ENCODE assay signal across 15 cellular contexts in genomic region chr9:126842977-126843799, GRCh38. TPM values are rescaled to one million over a fixed set of nuclear protein-coding genes. Genes with fewer than 3 reads are reported as not detected.
DNase-seq lines count a peak whose midpoint lies in the region; ATAC-seq, FAIRE-seq and TF ChIP-seq lines count a peak whose summit lies in the region.
"Had no signal": no experiment of that assay in that cellular context is flagged by ENCODE, and none has a peak within 500 bp of the region (broad histone marks: within the 10 kb centered on the region; RNA-seq: fewer than 3 reads in every experiment).

No MANE protein-coding gene starts in this region.

- H3K9me3 ChIP-seq in heart left ventricle (no peaks in the 10 kb centered on the region), right atrium auricular region (no peaks in the 10 kb centered on the region), testis (no peaks in the 10 kb centered on the region), small intestine (ENCODE audit: control insufficient read depth, low read depth) (no peaks in the 10 kb centered on the region)
- H3K9me3 ChIP-seq: left lung, tibial nerve had no signal

- WGBS in heart left ventricle, 4 donors, result 74 to 80% (median 75%) methylated on average over 10 of the region's 10 CpGs
- 65 to 66% methylated on average over 10 of the region's 10 CpGs for WGBS in testis, 2 donors
- WGBS in small intestine, 3 donors, result 77 to 81% (median 80%) methylated on average over 10 of the region's 10 CpGs

- DNase-seq in heart left ventricle (no peak), right atrium auricular region (ENCODE audit: low spot score) (no peak), amygdala (lab: John Stamatoyannopoulos, UW) (peak in 34 of 56 donors; percentile 25 to 78 (median 52)), medulla oblongata (ENCODE audit: extremely low spot score) (peak; percentile 87), testis (peak; percentile 38), GM10248 (ENCODE audit: extremely low spot score) (no peak), small intestine (no peak)
- DNase-seq: activated CD4-positive, alpha-beta T cell treated with anti-CD3 and anti-CD28 coated beads, Interleukin-2, amount 50 U/mL, for 4 hours; activated naive CD4-positive, alpha-beta T cell treated with anti-CD3 and anti-CD28 coated beads, Interleukin-2, amount 50 U/mL, for 16 hours; DMS79 treated with DMSO at 0.1 percent for 48 hours; left lung; MM.1S had no signal

- ATAC-seq in heart left ventricle (peak in 3 of 4 donors; percentile 42 to 68 (median 54)), GM21528 (IDR thresholded peaks at IDR 0.05; ENCODE audit: low FRiP score, unreplicated experiment) (no peak)
- ATAC-seq: left lung had no signal

- H3K27ac ChIP-seq in heart left ventricle (no peak overlapping the region), right atrium auricular region (peak overlapping the region in 1 of 2 donors; percentile 7), testis (no peak overlapping the region), small intestine (ENCODE audit: low read depth in 1 of 2, low read length in 1 of 2) (no peak overlapping the region)
- H3K27ac ChIP-seq: HL-60, left lung, tibial nerve had no signal

- FAIRE-seq in small intestine (lab: Jason Lieb, UNC), result no peak

- H3K27me3 ChIP-seq in heart left ventricle, result no peaks in the 10 kb centered on the region
- no peaks in the 10 kb centered on the region for H3K27me3 ChIP-seq in right atrium auricular region
- no peaks in the 10 kb centered on the region for H3K27me3 ChIP-seq in testis
- no peaks in the 10 kb centered on the region for H3K27me3 ChIP-seq in small intestine (ENCODE audit: control insufficient read depth in 2 of 2, insufficient read depth in 2 of 2, low read length in 2 of 2)
- H3K27me3 ChIP-seq: left lung, tibial nerve had no signal

- no peak for TF ChIP-seq POLR2A in heart left ventricle (IDR thresholded peaks at IDR 0.05)
- TF ChIP-seq POLR2A in testis (IDR thresholded peaks at IDR 0.05), result no peak

- no peak overlapping the region for H3K4me3 ChIP-seq in heart left ventricle
- H3K4me3 ChIP-seq in right atrium auricular region, result no peak overlapping the region
- no peak overlapping the region for H3K4me3 ChIP-seq in testis
- no peak overlapping the region for H3K4me3 ChIP-seq in small intestine (ENCODE audit: low read depth in 1 of 2, low read length in 2 of 2)
- H3K4me3 ChIP-seq: left lung, tibial nerve had no signal

- no peak for TF ChIP-seq CTCF in heart left ventricle (IDR thresholded peaks at IDR 0.05)
- no peak for TF ChIP-seq CTCF in right atrium auricular region (IDR thresholded peaks at IDR 0.05)
- no peak for TF ChIP-seq CTCF in testis (IDR thresholded peaks at IDR 0.05)
- TF ChIP-seq CTCF in GM10248 (IDR thresholded peaks at IDR 0.05; ENCODE audit: control extremely low read depth, extremely low read depth, low read depth, missing control alignments), result no peak

- CTCF ChIA-PET in GM10248 (lab: Yijun Ruan, JAX), result interaction anchor here (1.0 to 4.2 kb wide), 5 partner anchors 10 to 21 kb away, joined by 4 to 21 read pairs (median 5); partner anchors contain the start of gene ZBTB34

- intact Hi-C loops in heart left ventricle (cut with DNase I) (no loop called here), testis (cut with DNase I; ENCODE audit: low total_unique reads) (no loop called here)

- POLR2A ChIA-PET in GM10248 (lab: Yijun Ruan, JAX), result interaction anchor here (0.5 to 0.7 kb wide), 2 partner anchors 12 to 1260 kb away, joined by 3 to 4 read pairs; no protein-coding TSS in a partner anchor

- H3K36me3 ChIP-seq in heart left ventricle (peaks cover 0 to 22% (median 11%) of the 10 kb centered on the region in 9 donors), right atrium auricular region (no peaks in the 10 kb centered on the region), testis (ENCODE audit: low read depth, missing control alignments) (no peaks in the 10 kb centered on the region), small intestine (ENCODE audit: control insufficient read depth in 2 of 2, insufficient read depth in 2 of 2, low read length in 2 of 2) (peaks cover 0 to 3% of the 10 kb centered on the region in 2 donors)

- peaks cover 0 to 24% (median 6%) of the 10 kb centered on the region in 12 donors for H3K4me1 ChIP-seq in heart left ventricle
- H3K4me1 ChIP-seq in right atrium auricular region, result peaks cover 0 to 20% of the 10 kb centered on the region in 2 donors
- no peaks in the 10 kb centered on the region for H3K4me1 ChIP-seq in testis
- no peaks in the 10 kb centered on the region for H3K4me1 ChIP-seq in small intestine (ENCODE audit: control insufficient read depth in 2 of 2, insufficient read depth in 1 of 2, low read depth in 1 of 2, low read length in 1 of 2)

RNA-seq across cellular contexts. Expression of gene ZBTB34, which starts 17.3 kb away (rescaled TPM):
- 1 to 10 TPM; 3.7 to 8.2 (median 5.2) TPM for total RNA-seq in heart left ventricle
- 1 to 10 TPM; 2.2 to 3.4 TPM for polyA plus RNA-seq in heart left ventricle
- 1 to 10 TPM; 3.5 to 6.2 TPM for total RNA-seq in right atrium auricular region
- 10 to 100 TPM; 14.0 to 14.6 TPM for total RNA-seq in testis
- polyA plus RNA-seq in testis (ENCODE audit: insufficient read depth, low read depth, low replicate concordance), result 6.2 TPM
- 1 to 10 TPM; 1.1 to 2.3 (median 2.0) TPM for polyA plus RNA-seq in small intestine

RNA-seq across cellular contexts. Expression of gene ZBTB43, which starts 38.3 kb away (rescaled TPM):
- 10 to 100 TPM; 18.0 to 42.8 (median 36.2) TPM for total RNA-seq in heart left ventricle
- polyA plus RNA-seq in heart left ventricle, result 10 to 100 TPM; 10.7 to 18.5 TPM
- 10 to 100 TPM; 11.8 to 15.1 TPM for total RNA-seq in right atrium auricular region
- total RNA-seq in testis, result 10 to 100 TPM; 40.3 to 40.6 TPM
- polyA plus RNA-seq in testis (ENCODE audit: insufficient read depth, low read depth, low replicate concordance), result 32.7 TPM
- polyA plus RNA-seq in small intestine, result 1 to 10 TPM; 2.2 to 5.1 (median 3.4) TPM

Comparison
In these comparisons a context has a peak if more than half of its experiments do, and no peak if none do; other contexts are left out.
1. DNase-seq: peak in amygdala (34 of 56), medulla oblongata (single experiment) and testis (single experiment); none in heart left ventricle (0 of 5), right atrium auricular region (single experiment), GM10248 (single experiment) and small intestine (single experiment).